ENCODE assay signal across 16 cellular contexts in the genomic region with DNA sequence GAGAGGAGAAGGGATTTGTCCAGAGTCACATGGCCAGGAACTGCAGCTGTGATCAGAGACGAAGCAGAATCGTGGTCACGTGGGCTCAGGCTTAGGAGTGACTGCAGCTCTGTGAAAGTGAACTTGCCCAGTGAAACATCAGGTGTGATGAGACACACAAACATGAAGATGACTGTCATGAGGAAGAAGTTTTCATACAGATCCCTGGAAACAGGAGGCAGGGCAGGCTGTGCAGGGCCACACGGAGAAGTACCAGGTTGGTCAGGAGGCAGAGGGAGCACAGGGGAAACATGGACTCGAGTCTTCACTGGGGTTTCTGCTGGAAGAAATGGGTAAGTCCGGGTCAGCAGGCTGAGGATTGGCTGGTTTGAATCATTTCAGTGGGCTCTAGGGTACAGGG.
A peak's percentile ranks its signal among the peaks of the same experiment; 100 is the strongest.
DNase-seq lines count a peak whose midpoint lies in the region; ATAC-seq and TF ChIP-seq lines count a peak whose summit lies in the region.
"Had no signal": no experiment of that assay in that cellular context is flagged by ENCODE, and none has a peak within 500 bp of the region (broad histone marks: within the 10 kb centered on the region; RNA-seq: fewer than 3 reads in every experiment).

No MANE protein-coding gene starts in this region.

- no peaks in the 10 kb centered on the region for H3K4me1 Mint-ChIP-seq in activated CD4-positive, alpha-beta memory T cell treated with anti-CD3 and anti-CD28 coated beads, Interleukin-2, amount 10 ng/mL, durations not matched to agents 7 days and 5 days
- no peaks in the 10 kb centered on the region for H3K4me1 Mint-ChIP-seq in activated CD4-positive, alpha-beta memory T cell treated with anti-CD3 and anti-CD28 coated beads for 36 hours (ENCODE audit: low read depth)
- H3K4me1 Mint-ChIP-seq in activated T-cell treated with anti-CD3 and anti-CD28 coated beads, Interleukin-2, amount 50 U/mL, for 4 hours (ENCODE audit: low read depth): no peaks in the 10 kb centered on the region
- no peaks in the 10 kb centered on the region for H3K4me1 Mint-ChIP-seq in natural killer cell treated with Interleukin-12 subunit alpha and Interleukin-12 subunit beta and Interleukin-15 and Interleukin-18, amount 100 ng/mL, for 72 hours (ENCODE audit: low read depth in 2 of 2)

- no peak overlapping the region for H2BK20ac ChIP-seq in IMR-90 (ENCODE audit: low read depth, low read length)

- no peak overlapping the region for H3K4ac ChIP-seq in IMR-90 (ENCODE audit: low read depth, low read length)

- CTCF ChIA-PET in activated CD4-positive, alpha-beta memory T cell treated with anti-CD3 and anti-CD28 coated beads, Interleukin-2, amount 10 ng/mL, durations not matched to agents 7 days and 5 days (lab: Charles Lee): no interaction called here
- CTCF ChIA-PET in activated CD4-positive, alpha-beta memory T cell treated with anti-CD3 and anti-CD28 coated beads for 36 hours (lab: Charles Lee): no interaction called here
- CTCF ChIA-PET in IMR-90 (lab: Yijun Ruan, JAX): no interaction called here

- H2BK5ac ChIP-seq in IMR-90 (ENCODE audit: low read depth, low read length, poor library complexity, severe bottlenecking): no peak overlapping the region

- H4K5ac ChIP-seq in IMR-90 (ENCODE audit: low read depth, low read length): no peak overlapping the region

- H2AK5ac ChIP-seq in IMR-90 (ENCODE audit: low read depth, low read length): no peak overlapping the region

- no TSS peak for BruUV-seq in IMR-90 (replicated peaks; lab: Mats Ljungman, UMichigan)

- intact Hi-C loops in activated CD4-positive, alpha-beta memory T cell treated with anti-CD3 and anti-CD28 coated beads for 36 hours (cut with micrococcal nuclease): no loop called here
- intact Hi-C loops in IMR-90 (cut with micrococcal nuclease) (no loop called here), prostate gland (cut with DNase I) (no loop called here)

- no peak overlapping the region for H2BK120ac ChIP-seq in IMR-90 (ENCODE audit: low read depth, low read length)

- no peaks in the 10 kb centered on the region for H3K36me3 ChIP-seq in IMR-90 (ENCODE audit: control insufficient read depth, insufficient read depth, low read length)
- H3K36me3 ChIP-seq in prostate gland: no peaks in the 10 kb centered on the region
- H3K36me3 ChIP-seq: BLaER1 had no signal

- no peak overlapping the region for H4K91ac ChIP-seq in IMR-90 (ENCODE audit: insufficient read depth, low read depth, low read length)

- no peak for TF ChIP-seq POLR2A in IMR-90 (IDR thresholded peaks at IDR 0.05; ENCODE audit: low read depth, low read length)
- TF ChIP-seq POLR2A in prostate gland (IDR thresholded peaks at IDR 0.05): no peak

- H3K4me2 ChIP-seq in IMR-90 (ENCODE audit: low read depth, low read length): no peak overlapping the region
- H3K4me2 ChIP-seq: BLaER1 had no signal

- peak; percentile 3 for DNase-seq in activated CD4-positive, alpha-beta memory T cell treated with anti-CD3 and anti-CD28 coated beads, Interleukin-2, amount 10 ng/mL, durations not matched to agents 7 days and 5 days
- no peak for DNase-seq in activated CD4-positive, alpha-beta memory T cell treated with anti-CD3 and anti-CD28 coated beads for 36 hours
- DNase-seq in IMR-90 (no peak), islet precursor cell (peak; percentile 26), prostate gland (ENCODE audit: low spot score) (peak; percentile 2), pons (ENCODE audit: low spot score) (no peak)
- no peak for DNase-seq in activated T-cell treated with anti-CD3 and anti-CD28 coated beads, Interleukin-2, amount 50 U/mL, for 4 hours
- DNase-seq in natural killer cell treated with Interleukin-12 subunit alpha and Interleukin-12 subunit beta and Interleukin-15 and Interleukin-18, amount 100 ng/mL, for 72 hours (ENCODE audit: low spot score): no peak
- DNase-seq: AML-193; Calu3; CD4-positive, alpha-beta T cell; DMS 273 treated with DMSO at 0.1 percent for 48 hours; HCEC 1CT; HFFc6 had no signal

- peaks cover 3% of the 10 kb centered on the region for H3K36me3 Mint-ChIP-seq in activated CD4-positive, alpha-beta memory T cell treated with anti-CD3 and anti-CD28 coated beads, Interleukin-2, amount 10 ng/mL, durations not matched to agents 7 days and 5 days (ENCODE audit: low read depth)
- H3K36me3 Mint-ChIP-seq in activated CD4-positive, alpha-beta memory T cell treated with anti-CD3 and anti-CD28 coated beads for 36 hours: no peaks in the 10 kb centered on the region
- no peaks in the 10 kb centered on the region for H3K36me3 Mint-ChIP-seq in activated T-cell treated with anti-CD3 and anti-CD28 coated beads, Interleukin-2, amount 50 U/mL, for 4 hours (ENCODE audit: insufficient read depth)
- H3K36me3 Mint-ChIP-seq in natural killer cell treated with Interleukin-12 subunit alpha and Interleukin-12 subunit beta and Interleukin-15 and Interleukin-18, amount 100 ng/mL, for 72 hours: no peaks in the 10 kb centered on the region

- H3K27me3 ChIP-seq in IMR-90 (ENCODE audit: control insufficient read depth, insufficient read depth, low read length) (no peaks in the 10 kb centered on the region), prostate gland (replicated peaks; ENCODE audit: insufficient read depth) (no peaks in the 10 kb centered on the region)
- H3K27me3 ChIP-seq: BLaER1 had no signal

- no peak overlapping the region for H2BK15ac ChIP-seq in IMR-90 (ENCODE audit: low read depth, low read length)

- H3K79me1 ChIP-seq in IMR-90 (ENCODE audit: low read depth in 1 of 2, low read length in 2 of 2): no peaks in the 10 kb centered on the region

- in situ Hi-C loops in IMR-90 (cut with MboI; ENCODE audit: low sequenced_read_pairs): no loop called here

- H3K9ac ChIP-seq in IMR-90 (ENCODE audit: low read depth, low read length): no peak overlapping the region
- H3K9ac ChIP-seq: BLaER1 had no signal

- no peak overlapping the region for H3K14ac ChIP-seq in IMR-90 (replicated peaks; ENCODE audit: low read depth, low read length)

- no peak overlapping the region for H3K23ac ChIP-seq in IMR-90 (ENCODE audit: low read depth, low read length)

- H3K4me3 ChIP-seq in IMR-90 (ENCODE audit: insufficient read depth, low read depth, low read length) (no peak overlapping the region), prostate gland (no peak overlapping the region)
- H3K4me3 ChIP-seq: BLaER1 had no signal

- no peak for TF ChIP-seq CTCF in IMR-90 (conservative IDR thresholded peaks at IDR 0.05; ENCODE audit: low read depth, low read length)
- no peak for TF ChIP-seq CTCF in prostate gland (IDR thresholded peaks at IDR 0.05)

- H3K27me3 Mint-ChIP-seq in activated CD4-positive, alpha-beta memory T cell treated with anti-CD3 and anti-CD28 coated beads, Interleukin-2, amount 10 ng/mL, durations not matched to agents 7 days and 5 days: peaks cover 2% of the 10 kb centered on the region
- peaks cover 2% of the 10 kb centered on the region for H3K27me3 Mint-ChIP-seq in activated CD4-positive, alpha-beta memory T cell treated with anti-CD3 and anti-CD28 coated beads for 36 hours
- peaks cover 7% of the 10 kb centered on the region for H3K27me3 Mint-ChIP-seq in activated T-cell treated with anti-CD3 and anti-CD28 coated beads, Interleukin-2, amount 50 U/mL, for 4 hours (ENCODE audit: low read depth)
- peaks cover 14 to 31% of the 10 kb centered on the region in 2 donors for H3K27me3 Mint-ChIP-seq in natural killer cell treated with Interleukin-12 subunit alpha and Interleukin-12 subunit beta and Interleukin-15 and Interleukin-18, amount 100 ng/mL, for 72 hours
- H3K27me3 Mint-ChIP-seq: CD4-positive, alpha-beta T cell had no signal

- H3K27ac Mint-ChIP-seq in activated CD4-positive, alpha-beta memory T cell treated with anti-CD3 and anti-CD28 coated beads, Interleukin-2, amount 10 ng/mL, durations not matched to agents 7 days and 5 days: no peak overlapping the region
- H3K27ac Mint-ChIP-seq in activated CD4-positive, alpha-beta memory T cell treated with anti-CD3 and anti-CD28 coated beads for 36 hours: no peak overlapping the region
- H3K27ac Mint-ChIP-seq in natural killer cell treated with Interleukin-12 subunit alpha and Interleukin-12 subunit beta and Interleukin-15 and Interleukin-18, amount 100 ng/mL, for 72 hours: no peak overlapping the region
- H3K27ac Mint-ChIP-seq: CD4-positive, alpha-beta T cell; HFFc6 had no signal

- H4K20me1 ChIP-seq in IMR-90 (ENCODE audit: insufficient read depth, low read length): no peaks in the 10 kb centered on the region
- H4K20me1 ChIP-seq: BLaER1 had no signal

- peak overlapping the region; percentile 11 for H2AFZ ChIP-seq in IMR-90 (replicated peaks; ENCODE audit: low read length, poor library complexity)

- no peak overlapping the region for H3K4me3 Mint-ChIP-seq in activated CD4-positive, alpha-beta memory T cell treated with anti-CD3 and anti-CD28 coated beads, Interleukin-2, amount 10 ng/mL, durations not matched to agents 7 days and 5 days
- no peak overlapping the region for H3K4me3 Mint-ChIP-seq in activated CD4-positive, alpha-beta memory T cell treated with anti-CD3 and anti-CD28 coated beads for 36 hours
- no peak overlapping the region for H3K4me3 Mint-ChIP-seq in activated T-cell treated with anti-CD3 and anti-CD28 coated beads, Interleukin-2, amount 50 U/mL, for 4 hours
- no peak overlapping the region for H3K4me3 Mint-ChIP-seq in natural killer cell treated with Interleukin-12 subunit alpha and Interleukin-12 subunit beta and Interleukin-15 and Interleukin-18, amount 100 ng/mL, for 72 hours
- H3K4me3 Mint-ChIP-seq: CD4-positive, alpha-beta T cell; HFFc6 had no signal

- dilution Hi-C loops in IMR-90 (cut with HindIII; ENCODE audit: low sequenced_read_pairs, unreplicated experiment): no loop called here

- no peaks in the 10 kb centered on the region for H3K9me1 ChIP-seq in IMR-90 (ENCODE audit: insufficient read depth, low read length)

- H3K4me1 ChIP-seq in IMR-90 (ENCODE audit: control insufficient read depth, insufficient read depth, low read length) (no peaks in the 10 kb centered on the region), prostate gland (replicated peaks) (no peaks in the 10 kb centered on the region)
- H3K4me1 ChIP-seq: BLaER1 had no signal

- POLR2A ChIA-PET in activated CD4-positive, alpha-beta memory T cell treated with anti-CD3 and anti-CD28 coated beads, Interleukin-2, amount 10 ng/mL, durations not matched to agents 7 days and 5 days (lab: Charles Lee): no interaction called here
- POLR2A ChIA-PET in activated CD4-positive, alpha-beta memory T cell treated with anti-CD3 and anti-CD28 coated beads for 36 hours (lab: Charles Lee): no interaction called here
- POLR2A ChIA-PET in IMR-90 (lab: Charles Lee; ENCODE audit: unreplicated experiment): no interaction called here

- no peak overlapping the region for H3K56ac ChIP-seq in IMR-90 (ENCODE audit: extremely low read depth, insufficient read depth, low read length)

- no peak for TF ChIP-seq RAD21 in IMR-90 (IDR thresholded peaks at IDR 0.05; ENCODE audit: low read length)

- H3K27ac ChIP-seq in IMR-90 (ENCODE audit: insufficient read depth, low read length) (no peak overlapping the region), prostate gland (no peak overlapping the region)
- H3K27ac ChIP-seq: 22Rv1, BLaER1 had no signal

- H4K8ac ChIP-seq in IMR-90 (ENCODE audit: low read depth in 2 of 2, low read length in 2 of 2): no peak overlapping the region

- no peak overlapping the region for H2AK9ac ChIP-seq in IMR-90 (replicated peaks; ENCODE audit: low read depth, low read length, poor library complexity)

- no peaks in the 10 kb centered on the region for H3K9me3 ChIP-seq in IMR-90 (ENCODE audit: control insufficient read depth, insufficient read depth, low read length)
- H3K9me3 ChIP-seq in prostate gland: no peaks in the 10 kb centered on the region

- ATAC-seq in IMR-90 (ENCODE audit: low read depth): no peak
- no peak for ATAC-seq in activated T-cell treated with anti-CD3 and anti-CD28 coated beads, Interleukin-2, amount 50 U/mL, for 4 hours
- ATAC-seq in natural killer cell treated with Interleukin-12 subunit alpha and Interleukin-12 subunit beta and Interleukin-15 and Interleukin-18, amount 100 ng/mL, for 72 hours: no peak

- WGBS in IMR-90 (ENCODE audit: extremely low coverage in 2 of 2, insufficient read length in 1 of 2), 2 experiments: 33% methylated on average over 3 of the region's 6 CpGs; no CpG with 5 or more reads in 1 of the 2 experiments
- 85% methylated on average over 6 of the region's 6 CpGs for WGBS in prostate gland

- H3K9me3 Mint-ChIP-seq in activated CD4-positive, alpha-beta memory T cell treated with anti-CD3 and anti-CD28 coated beads, Interleukin-2, amount 10 ng/mL, durations not matched to agents 7 days and 5 days: peaks cover 12% of the 10 kb centered on the region
- peaks cover 10% of the 10 kb centered on the region for H3K9me3 Mint-ChIP-seq in activated CD4-positive, alpha-beta memory T cell treated with anti-CD3 and anti-CD28 coated beads for 36 hours
- H3K9me3 Mint-ChIP-seq in activated T-cell treated with anti-CD3 and anti-CD28 coated beads, Interleukin-2, amount 50 U/mL, for 4 hours: peaks cover 7% of the 10 kb centered on the region
- peaks cover 3% of the 10 kb centered on the region for H3K9me3 Mint-ChIP-seq in natural killer cell treated with Interleukin-12 subunit alpha and Interleukin-12 subunit beta and Interleukin-15 and Interleukin-18, amount 100 ng/mL, for 72 hours

- H3K18ac ChIP-seq in IMR-90 (ENCODE audit: low read depth, low read length): no peak overlapping the region

Comparison
In these comparisons a context has a peak if more than half of its experiments do, and no peak if none do; other contexts are left out.
1. DNase-seq: peak in activated CD4-positive, alpha-beta memory T cell treated with anti-CD3 and anti-CD28 coated beads, Interleukin-2, amount 10 ng/mL, durations not matched to agents 7 days and 5 days (single experiment), islet precursor cell (single experiment) and prostate gland (single experiment); none in activated CD4-positive, alpha-beta memory T cell treated with anti-CD3 and anti-CD28 coated beads for 36 hours (single experiment), IMR-90 (single experiment), activated T-cell treated with anti-CD3 and anti-CD28 coated beads, Interleukin-2, amount 50 U/mL, for 4 hours (single experiment), pons (single experiment) and natural killer cell treated with Interleukin-12 subunit alpha and Interleukin-12 subunit beta and Interleukin-15 and Interleukin-18, amount 100 ng/mL, for 72 hours (single experiment).